1 cellular context compared by ENCODE assay signal in the genomic region with DNA sequence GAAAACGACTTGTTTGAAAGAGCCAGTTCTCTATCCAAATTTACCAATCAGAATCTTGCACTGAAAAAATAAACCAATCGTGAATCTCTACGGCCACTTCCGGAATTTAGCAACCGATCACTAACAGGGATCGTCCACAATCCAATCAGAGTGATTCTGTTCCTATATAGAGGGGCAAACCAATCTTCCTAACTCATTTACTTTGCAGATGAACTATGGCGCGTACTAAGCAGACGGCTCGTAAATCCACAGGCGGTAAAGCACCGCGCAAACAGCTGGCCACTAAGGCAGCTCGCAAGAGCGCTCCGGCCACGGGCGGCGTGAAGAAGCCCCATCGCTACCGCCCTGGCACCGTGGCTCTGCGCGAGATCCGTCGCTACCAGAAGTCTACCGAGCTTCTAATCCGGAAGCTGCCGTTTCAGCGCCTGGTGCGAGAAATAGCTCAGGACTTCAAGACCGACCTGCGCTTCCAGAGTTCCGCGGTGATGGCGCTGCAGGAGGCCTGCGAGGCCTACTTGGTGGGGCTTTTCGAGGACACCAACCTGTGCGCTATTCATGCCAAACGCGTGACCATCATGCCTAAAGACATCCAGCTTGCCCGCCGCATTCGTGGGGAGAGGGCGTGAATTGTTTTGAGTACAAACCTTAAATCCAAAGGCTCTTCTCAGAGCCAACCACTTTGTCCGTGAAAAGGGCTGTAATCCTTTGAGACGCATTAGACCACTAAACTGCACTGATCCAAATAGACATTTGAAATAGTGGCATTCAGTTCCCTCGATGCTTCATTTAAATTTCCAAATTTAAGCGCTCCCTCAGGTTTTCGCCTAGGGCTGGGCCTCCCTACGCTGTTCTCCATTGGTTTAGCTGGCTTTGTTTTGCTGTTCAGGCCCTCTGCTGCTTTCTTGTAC.
TF ChIP-seq lines count a peak whose summit lies in the region.

No MANE protein-coding gene starts in this region.

TF ChIP-seq in GM23338, 12 proteins besides CTCF, POLR2A, EP300 and RAD21 (continued from another document):
- TF ChIP-seq ZNF462 (CRISPR knock-in tag; IDR thresholded peaks at IDR 0.05) (no peak), EZH2phosphoT487 (IDR thresholded peaks at IDR 0.05; ENCODE audit: unreplicated experiment) (no peak), JUNB (IDR thresholded peaks at IDR 0.05; ENCODE audit: unreplicated experiment) (no peak)
